ENCODE assay signal across 15 cellular contexts in the genomic region with DNA sequence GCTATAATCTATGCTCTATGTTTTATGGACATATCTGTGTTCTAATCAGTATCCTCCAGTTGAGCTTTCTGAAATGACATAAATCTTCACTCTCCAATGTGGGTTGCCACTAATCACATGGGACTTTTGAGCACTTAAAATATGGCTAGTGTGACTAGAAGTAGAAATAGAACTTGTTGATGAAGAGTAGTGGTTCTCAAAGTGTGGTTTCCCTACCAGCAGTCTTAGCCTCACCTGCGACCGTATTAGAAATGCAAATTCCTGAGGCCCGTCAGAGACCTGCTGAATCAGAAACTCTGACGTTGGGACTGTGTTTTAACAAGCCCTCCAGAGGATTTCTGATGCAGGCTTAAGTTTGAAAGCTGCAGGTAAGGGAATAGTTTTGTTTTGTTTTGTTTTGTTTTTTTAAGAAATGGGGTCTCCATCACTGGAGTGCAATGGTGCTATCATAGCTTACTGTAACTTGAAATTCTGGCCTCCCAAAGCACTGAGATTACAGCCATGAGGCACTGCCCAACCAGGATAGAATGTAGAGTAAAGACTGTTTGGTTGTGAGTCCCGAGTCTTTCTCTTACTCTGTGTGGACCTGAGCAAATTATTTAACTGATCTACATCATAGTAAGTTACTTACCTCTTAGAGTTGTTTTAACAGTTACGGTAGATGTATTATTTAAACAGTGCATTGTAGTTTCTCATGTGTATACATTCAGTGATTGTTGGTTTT. TPM values are rescaled to one million over a fixed set of nuclear protein-coding genes. Genes with fewer than 3 reads are reported as not detected.
DNase-seq lines count a peak whose midpoint lies in the region; ATAC-seq, FAIRE-seq and TF ChIP-seq lines count a peak whose summit lies in the region.
"Had no signal": no experiment of that assay in that cellular context is flagged by ENCODE, and none has a peak within 500 bp of the region (broad histone marks: within the 10 kb centered on the region; RNA-seq: fewer than 3 reads in every experiment).

No MANE protein-coding gene starts in this region.

- no peaks in the 10 kb centered on the region for H3K4me1 Mint-ChIP-seq in type B pancreatic cell (ENCODE audit: unreplicated experiment)

- H3K27me3 ChIP-seq in bronchial epithelial cell (ENCODE audit: control insufficient read depth, insufficient read depth, low read length), result no peaks in the 10 kb centered on the region
- H3K27me3 ChIP-seq in right atrium auricular region, result no peaks in the 10 kb centered on the region
- H3K27me3 ChIP-seq: SJSA1, tibial nerve had no signal

- peak; percentile 26 for DNase-seq in bronchial epithelial cell (ENCODE audit: low read depth)
- no peak for DNase-seq in right atrium auricular region (ENCODE audit: low spot score)
- DNase-seq in HuH-7.5 (ENCODE audit: low spot score), result no peak
- no peak for DNase-seq in RKO (ENCODE audit: low spot score)
- DNase-seq in type B pancreatic cell (ENCODE audit: extremely low spot score, unreplicated experiment), result no peak
- DNase-seq: activated CD4-positive, alpha-beta T cell treated with anti-CD3 and anti-CD28 coated beads, Interleukin-2, amount 50 U/mL, for 4 hours; activated naive CD4-positive, alpha-beta T cell treated with anti-CD3 and anti-CD28 coated beads, Interleukin-2, amount 50 U/mL, for 16 hours; NCI-H2171 treated with DMSO at 0.1 percent for 48 hours; psoas muscle had no signal

- H3K4me3 Mint-ChIP-seq in type B pancreatic cell, result no peak overlapping the region

- no peaks in the 10 kb centered on the region for H3K4me1 ChIP-seq in right atrium auricular region
- H3K4me1 ChIP-seq: psoas muscle, SJSA1 had no signal

- H3K36me3 ChIP-seq in bronchial epithelial cell (ENCODE audit: control insufficient read depth, insufficient read depth, low read length) (peaks cover 2% of the 10 kb centered on the region), right atrium auricular region (peaks cover 50% of the 10 kb centered on the region)

- FAIRE-seq in bronchial epithelial cell (lab: Jason Lieb, UNC), result no peak
- FAIRE-seq: GM18507 had no signal

- no peak overlapping the region for H3K27ac ChIP-seq in right atrium auricular region
- H3K27ac ChIP-seq: psoas muscle, SJSA1, tibial nerve had no signal

- ATAC-seq in GM18873 (IDR thresholded peaks at IDR 0.05; ENCODE audit: low FRiP score, unreplicated experiment), result peak; percentile 96
- ATAC-seq in GM21717 (IDR thresholded peaks at IDR 0.05; ENCODE audit: unreplicated experiment), result peak; percentile 98
- peak; percentile 86 for ATAC-seq in HG03103 (IDR thresholded peaks at IDR 0.05; ENCODE audit: low read depth, unreplicated experiment)
- ATAC-seq: psoas muscle had no signal

- H3K27me3 Mint-ChIP-seq in type B pancreatic cell, result no peaks in the 10 kb centered on the region

- peaks cover 36% of the 10 kb centered on the region for H3K36me3 Mint-ChIP-seq in type B pancreatic cell

- no peak for TF ChIP-seq CTCF in bronchial epithelial cell (IDR thresholded peaks at IDR 0.05; ENCODE audit: insufficient read depth, low read length, severe bottlenecking)
- no peak for TF ChIP-seq CTCF in right atrium auricular region (IDR thresholded peaks at IDR 0.05)
- TF ChIP-seq CTCF in type B pancreatic cell (conservative IDR thresholded peaks at IDR 0.05), result no peak

- H3K4me3 ChIP-seq in bronchial epithelial cell (ENCODE audit: low read depth, low read length) (no peak overlapping the region), right atrium auricular region (no peak overlapping the region)
- H3K4me3 ChIP-seq: psoas muscle, SJSA1, tibial nerve had no signal

- no peak overlapping the region for H3K27ac Mint-ChIP-seq in type B pancreatic cell

- no peaks in the 10 kb centered on the region for H3K9me3 ChIP-seq in right atrium auricular region
- H3K9me3 ChIP-seq: psoas muscle, SJSA1, tibial nerve had no signal

- H3K9me3 Mint-ChIP-seq in type B pancreatic cell, result no peaks in the 10 kb centered on the region

RNA-seq across cellular contexts. Expression of gene GLRX2, which starts 21.7 kb away (rescaled TPM):
- total RNA-seq in bronchial epithelial cell, result 5.0 and 10.1 TPM in 2 replicates
- 10 to 100 TPM in 1 of 2 donors, 1 to 10 TPM in 1; 6.8 to 12.1 TPM for total RNA-seq in right atrium auricular region
- 13.9 and 18.9 TPM in 2 replicates for total RNA-seq in type B pancreatic cell (ENCODE audit: low replicate concordance)

RNA-seq across cellular contexts. Expression of gene RO60, which starts 24.1 kb away (rescaled TPM):
- total RNA-seq in bronchial epithelial cell (109 and 140 TPM in 2 replicates), right atrium auricular region (10 to 100 TPM; 58.9 to 64.4 TPM), type B pancreatic cell (ENCODE audit: low replicate concordance) (56.1 and 90.5 TPM in 2 replicates)

RNA-seq across cellular contexts. Expression of gene UCHL5, which starts 24.4 kb away (rescaled TPM):
- total RNA-seq in bronchial epithelial cell, result 26.3 and 47.0 TPM in 2 replicates
- 10 to 100 TPM; 18.9 to 32.9 TPM for total RNA-seq in right atrium auricular region
- 23.8 and 31.3 TPM in 2 replicates for total RNA-seq in type B pancreatic cell (ENCODE audit: low replicate concordance)

RNA-seq across cellular contexts. Expression of gene CDC73, which starts 38.3 kb away (rescaled TPM):
- 15.3 and 21.0 TPM in 2 replicates for total RNA-seq in bronchial epithelial cell
- total RNA-seq in right atrium auricular region, result 10 to 100 TPM; 27.8 to 30.1 TPM
- 43.3 and 57.5 TPM in 2 replicates for total RNA-seq in type B pancreatic cell (ENCODE audit: low replicate concordance)
